In the genomic region with DNA sequence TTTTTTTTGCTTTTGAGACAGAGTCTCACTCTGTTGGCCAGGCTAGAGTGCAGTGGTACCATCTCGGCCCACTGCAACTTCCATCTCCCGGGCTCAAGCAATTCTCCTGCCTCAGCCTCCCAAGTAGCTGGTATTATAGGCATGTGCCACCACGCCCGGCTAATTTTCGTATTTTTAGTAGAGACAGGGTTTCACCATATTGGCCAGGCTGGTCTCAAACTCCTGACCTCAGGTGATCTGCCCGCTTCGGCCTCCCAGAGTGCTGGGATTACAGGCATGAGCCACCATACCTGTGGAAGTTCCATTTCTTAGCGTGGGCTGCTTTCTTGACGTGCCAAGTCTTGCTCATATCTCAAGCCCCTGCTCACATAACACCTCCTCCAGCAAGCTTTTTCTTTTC, we compare ENCODE assay signal across 3 cellular contexts. TPM values are rescaled to one million over a fixed set of nuclear protein-coding genes. Genes with fewer than 3 reads are reported as not detected.
"Had no signal": no experiment of that assay in that cellular context is flagged by ENCODE, and none has a peak within 500 bp of the region (broad histone marks: within the 10 kb centered on the region; RNA-seq: fewer than 3 reads in every experiment).

No MANE protein-coding gene starts in this region.

RNA-seq across cellular contexts. Expression of gene HTR6, which starts 29.6 kb away (rescaled TPM):
- total RNA-seq: LHCN-M2, M059J, MCF 10A had no signal
